Comparison of ENCODE assay signal across 8 cellular contexts in genomic region chr5:31581498-31582099, GRCh38. TPM values are rescaled to one million over a fixed set of nuclear protein-coding genes. Genes with fewer than 3 reads are reported as not detected.
DNase-seq lines count a peak whose midpoint lies in the region; ATAC-seq and TF ChIP-seq lines count a peak whose summit lies in the region.

No MANE protein-coding gene starts in this region.

- POLR2A ChIA-PET in activated CD4-positive, alpha-beta T cell treated with anti-CD3 and anti-CD28 coated beads for 36 hours (lab: Charles Lee): no interaction called here

- H3K4me1 ChIP-seq in Karpas-422 (ENCODE audit: low read length) (no peaks in the 10 kb centered on the region), gastrocnemius medialis (no peaks in the 10 kb centered on the region)

- H3K9me2 ChIP-seq in Karpas-422 (replicated peaks; ENCODE audit: insufficient read depth, low read length): no peaks in the 10 kb centered on the region

- no peak overlapping the region for H3K4me3 Mint-ChIP-seq in activated CD4-positive, alpha-beta T cell treated with anti-CD3 and anti-CD28 coated beads for 36 hours

- H3K9ac ChIP-seq in Karpas-422 (ENCODE audit: low read length): no peak overlapping the region

- no peak overlapping the region for H3K4me2 ChIP-seq in Karpas-422 (ENCODE audit: low read depth, low read length, poor library complexity, severe bottlenecking)

- no peaks in the 10 kb centered on the region for H3K4me1 Mint-ChIP-seq in activated CD4-positive, alpha-beta T cell treated with anti-CD3 and anti-CD28 coated beads for 36 hours

- H3K27ac Mint-ChIP-seq in activated CD4-positive, alpha-beta T cell treated with anti-CD3 and anti-CD28 coated beads for 36 hours: no peak overlapping the region

- in situ Hi-C loops in SK-MEL-5 (cut with HindIII; ENCODE audit: low pct_unique_long_range_greater_than_20kb, low sequenced_read_pairs): no loop called here
- in situ Hi-C loops in gastrocnemius medialis (cut with MboI; ENCODE audit: low sequenced_read_pairs in 4 of 4): loop anchor here (5.0 to 25.0 kb wide), 6 partner anchors 231 to 513 kb away; no protein-coding TSS in a partner anchor

- ATAC-seq in gastrocnemius medialis: no peak
- no peak for ATAC-seq in GM18868 (IDR thresholded peaks at IDR 0.05; ENCODE audit: unreplicated experiment)
- ATAC-seq in activated CD4-positive, alpha-beta T cell treated with anti-CD3 and anti-CD28 coated beads for 36 hours: no peak
- ATAC-seq in GM19035 (IDR thresholded peaks at IDR 0.05; ENCODE audit: unreplicated experiment): no peak

- H2AFZ ChIP-seq in Karpas-422 (ENCODE audit: low read length): no peak overlapping the region

- no peak for TF ChIP-seq POLR2A in gastrocnemius medialis (IDR thresholded peaks at IDR 0.05)

- no peaks in the 10 kb centered on the region for H3K36me3 Mint-ChIP-seq in activated CD4-positive, alpha-beta T cell treated with anti-CD3 and anti-CD28 coated beads for 36 hours (ENCODE audit: low read depth)

- no peaks in the 10 kb centered on the region for H3K9me3 Mint-ChIP-seq in activated CD4-positive, alpha-beta T cell treated with anti-CD3 and anti-CD28 coated beads for 36 hours (ENCODE audit: low read depth)

- no peaks in the 10 kb centered on the region for H3K36me3 ChIP-seq in Karpas-422 (ENCODE audit: insufficient read depth, low read length)
- H3K36me3 ChIP-seq in gastrocnemius medialis: no peaks in the 10 kb centered on the region

- H3K4me3 ChIP-seq in Karpas-422 (ENCODE audit: low read length): no peak overlapping the region
- H3K4me3 ChIP-seq in fibroblast of the aortic adventitia (ENCODE audit: low read depth, low read length): no peak overlapping the region
- H3K4me3 ChIP-seq in gastrocnemius medialis: no peak overlapping the region

- H3K79me2 ChIP-seq in Karpas-422 (ENCODE audit: low read length): no peaks in the 10 kb centered on the region

- intact Hi-C loops in gastrocnemius medialis (cut with DNase I; ENCODE audit: low total_unique reads): loop anchor here (1.0 kb wide), 1 partner anchor 512 kb away; no protein-coding TSS in a partner anchor
- intact Hi-C loops in activated CD4-positive, alpha-beta T cell treated with anti-CD3 and anti-CD28 coated beads for 36 hours (cut with DNase I, micrococcal nuclease): loop anchor here (1.0 to 5.0 kb wide), 5 partner anchors 81 to 512 kb away; no protein-coding TSS in a partner anchor

- TF ChIP-seq CTCF in fibroblast of the aortic adventitia (IDR thresholded peaks at IDR 0.05; ENCODE audit: insufficient read depth, low read length) (peak; percentile 40), gastrocnemius medialis (IDR thresholded peaks at IDR 0.05 in 4 of 5, conservative IDR thresholded peaks at IDR 0.05 in 1 of 5) (peak; percentile 22 to 57 (median 35))

- H3K27me3 Mint-ChIP-seq in activated CD4-positive, alpha-beta T cell treated with anti-CD3 and anti-CD28 coated beads for 36 hours: peaks cover 10% of the 10 kb centered on the region

- H3K27me3 ChIP-seq in Karpas-422 (ENCODE audit: low read length) (no peaks in the 10 kb centered on the region), gastrocnemius medialis (peaks cover 0 to 4% (median 0%) of the 10 kb centered on the region in 3 donors)

- no peaks in the 10 kb centered on the region for H3K9me3 ChIP-seq in Karpas-422 (ENCODE audit: low read length)
- H3K9me3 ChIP-seq in gastrocnemius medialis: no peaks in the 10 kb centered on the region

- CTCF ChIA-PET in activated CD4-positive, alpha-beta T cell treated with anti-CD3 and anti-CD28 coated beads for 36 hours (lab: Charles Lee): interaction anchor here (0.8 to 1.6 kb wide), 5 partner anchors 11 to 511 kb away, joined by 3 to 10 read pairs (median 4); partner anchors contain the start of genes C5orf22 and DROSHA

- no peaks in the 10 kb centered on the region for H4K20me1 ChIP-seq in Karpas-422 (ENCODE audit: insufficient read depth, low read depth, low read length)

- H3K27ac ChIP-seq in Karpas-422 (ENCODE audit: low read length) (no peak overlapping the region), gastrocnemius medialis (no peak overlapping the region)

- DNase-seq in DMS 273 (lab: John Stamatoyannopoulos, UW; ENCODE audit: unreplicated experiment) (peak; percentile 70), Karpas-422 (peak; percentile 74), SK-MEL-5 (ENCODE audit: low read depth, low spot score) (peak; percentile 79), fibroblast of the aortic adventitia (ENCODE audit: low read depth) (peak; percentile 72), gastrocnemius medialis (no peak)
- no peak for DNase-seq in activated CD4-positive, alpha-beta T cell treated with anti-CD3 and anti-CD28 coated beads for 36 hours

RNA-seq across cellular contexts. Expression of gene C5orf22, which starts 49.5 kb away (rescaled TPM):
- total RNA-seq in Karpas-422 (2014; rRNA removed; shearing (Covaris generic); ENCODE audit: low replicate concordance): 34.3 and 57.7 TPM in 2 replicates
- 107 and 110 TPM in 2 replicates for total RNA-seq in SK-MEL-5 (2014; rRNA removed; shearing (Covaris generic))
- polyA plus RNA-seq in SK-MEL-5 (2015; cell fraction: cytosol; rRNA removed): 86.1 and 114 TPM in 2 replicates
- polyA plus RNA-seq in SK-MEL-5 (2015; cell fraction: nucleus; rRNA removed): 75.7 and 107 TPM in 2 replicates
- total RNA-seq in fibroblast of the aortic adventitia (ENCODE audit: low replicate concordance) (4.1 and 18.7 TPM in 2 replicates), gastrocnemius medialis (10 to 100 TPM; 24.1 to 27.0 (median 25.2) TPM)
- total RNA-seq in activated CD4-positive, alpha-beta T cell treated with anti-CD3 and anti-CD28 coated beads for 36 hours: 10 to 100 TPM; 25.2 to 30.6 TPM

RNA-seq across cellular contexts. Expression of gene DROSHA, which starts 49.7 kb away (rescaled TPM):
- 58.3 and 74.7 TPM in 2 replicates for total RNA-seq in Karpas-422 (2014; rRNA removed; shearing (Covaris generic); ENCODE audit: low replicate concordance)
- total RNA-seq in SK-MEL-5 (2014; rRNA removed; shearing (Covaris generic)): 57.4 and 74.9 TPM in 2 replicates
- 60.6 and 87.4 TPM in 2 replicates for polyA plus RNA-seq in SK-MEL-5 (2015; cell fraction: cytosol; rRNA removed)
- 226 and 227 TPM in 2 replicates for polyA plus RNA-seq in SK-MEL-5 (2015; cell fraction: nucleus; rRNA removed)
- total RNA-seq in fibroblast of the aortic adventitia (ENCODE audit: low replicate concordance) (55.8 and 63.5 TPM in 2 replicates), gastrocnemius medialis (10 to 100 TPM in 3 of 4 donors, 1 to 10 TPM in 1; 9.2 to 28.8 (median 28.4) TPM)
- total RNA-seq in activated CD4-positive, alpha-beta T cell treated with anti-CD3 and anti-CD28 coated beads for 36 hours: 10 to 100 TPM; 84.3 to 94.4 TPM

RNA-seq across cellular contexts. Expression of gene PDZD2, which starts 57.3 kb away (rescaled TPM):
- total RNA-seq in Karpas-422 (2014; rRNA removed; shearing (Covaris generic); ENCODE audit: low replicate concordance): not detected in 2 replicates
- 0.11 and 0.26 TPM in 2 replicates for total RNA-seq in SK-MEL-5 (2014; rRNA removed; shearing (Covaris generic))
- polyA plus RNA-seq in SK-MEL-5 (2015; cell fraction: cytosol; rRNA removed): 0.13 and 1.6 TPM in 2 replicates
- 0.15 and 0.20 TPM in 2 replicates for polyA plus RNA-seq in SK-MEL-5 (2015; cell fraction: nucleus; rRNA removed)
- total RNA-seq in fibroblast of the aortic adventitia (ENCODE audit: low replicate concordance) (under 0.01 and 2.5 TPM in 2 replicates), gastrocnemius medialis (1 to 10 TPM; 2.8 to 5.3 (median 4.0) TPM)
- total RNA-seq in activated CD4-positive, alpha-beta T cell treated with anti-CD3 and anti-CD28 coated beads for 36 hours: under 1 TPM; 0.04 to 0.14 TPM

Comparison
In these comparisons a context has a peak if more than half of its experiments do, and no peak if none do; other contexts are left out.
1. DNase-seq: peak in DMS 273 (single experiment), Karpas-422 (single experiment), SK-MEL-5 (single experiment) and fibroblast of the aortic adventitia (single experiment); none in gastrocnemius medialis (0 of 2) and activated CD4-positive, alpha-beta T cell treated with anti-CD3 and anti-CD28 coated beads for 36 hours (single experiment).